Comparison of ENCODE assay signal across 15 cellular contexts in genomic region chr3:66468016-66468735, GRCh38. TPM values are rescaled to one million over a fixed set of nuclear protein-coding genes. Genes with fewer than 3 reads are reported as not detected.
DNase-seq lines count a peak whose midpoint lies in the region; ATAC-seq, FAIRE-seq and TF ChIP-seq lines count a peak whose summit lies in the region.
"Had no signal": no experiment of that assay in that cellular context is flagged by ENCODE, and none has a peak within 500 bp of the region (broad histone marks: within the 10 kb centered on the region; RNA-seq: fewer than 3 reads in every experiment).

No MANE protein-coding gene starts in this region.

- peaks cover 4% of the 10 kb centered on the region for H3K9me3 Mint-ChIP-seq in activated CD4-positive, alpha-beta T cell treated with anti-CD3 and anti-CD28 coated beads, Interleukin-2, amount 10 ng/mL, durations not matched to agents 24 days and 14 days

- no peak overlapping the region for H3K9ac ChIP-seq in GM12878 (ENCODE audit: control insufficient read depth, insufficient read depth, low read length)

- intact Hi-C loops in activated CD4-positive, alpha-beta T cell treated with anti-CD3 and anti-CD28 coated beads, Interleukin-2, amount 10 ng/mL, durations not matched to agents 24 days and 14 days (cut with micrococcal nuclease), result loop anchor here (2.0 to 5.0 kb wide), 3 partner anchors 15 to 165 kb away; no protein-coding TSS in a partner anchor
- intact Hi-C loops in GM12878 (cut with micrococcal nuclease; ENCODE audit: unreplicated experiment), result no loop called here
- intact Hi-C loops in sigmoid colon (cut with DNase I), result no loop called here

- H3K4me2 ChIP-seq in GM12878 (ENCODE audit: control insufficient read depth, insufficient read depth), result peak overlapping the region; percentile 73

- POLR2A ChIA-PET in GM12878 (lab: Charles Lee), result interaction anchor here (1.1 to 1.2 kb wide), 2 partner anchors 23 to 82 kb away, joined by 3 read pairs; no protein-coding TSS in a partner anchor

- TF ChIP-seq EP300 in GM12878 (IDR thresholded peaks at IDR 0.05; ENCODE audit: borderline replicate concordance in 1 of 2, control insufficient read depth in 1 of 2, low read depth in 2 of 2, low read length in 2 of 2) (no peak), sigmoid colon (IDR thresholded peaks at IDR 0.05) (no peak)

- H2AFZ ChIP-seq in GM12878 (ENCODE audit: control insufficient read depth, low read depth, low read length), result no peak overlapping the region

- no peak for TF ChIP-seq RAD21 in GM12878 (IDR thresholded peaks at IDR 0.05; ENCODE audit: insufficient read depth, low read depth, low read length)

- SMC1A ChIA-PET in GM12878 (lab: Charles Lee; ENCODE audit: uncharacterized antibody, unreplicated experiment), result interaction anchor here (0.8 to 6.4 kb wide), 12 partner anchors 8 to 190 kb away, joined by 3 to 62 read pairs (median 8); no protein-coding TSS in a partner anchor

- no peaks in the 10 kb centered on the region; the same call in 2 of the 3 replicates for H3K9me3 ChIP-seq in GM12878 (replicated peaks; ENCODE audit: control insufficient read depth, insufficient read depth, low read length)
- H3K9me3 ChIP-seq in sigmoid colon, result no peaks in the 10 kb centered on the region
- H3K9me3 ChIP-seq: HAP-1 had no signal

- no peaks in the 10 kb centered on the region for H3K27me3 Mint-ChIP-seq in activated CD4-positive, alpha-beta T cell treated with anti-CD3 and anti-CD28 coated beads, Interleukin-2, amount 10 ng/mL, durations not matched to agents 24 days and 14 days

- H3K79me2 ChIP-seq in GM12878 (ENCODE audit: control insufficient read depth, insufficient read depth, low read length), result peaks cover 15% of the 10 kb centered on the region

- peak overlapping the region; percentile 63 for H3K4me3 Mint-ChIP-seq in activated CD4-positive, alpha-beta T cell treated with anti-CD3 and anti-CD28 coated beads, Interleukin-2, amount 10 ng/mL, durations not matched to agents 24 days and 14 days

- CTCF ChIA-PET in GM12878 (lab: Yijun Ruan, JAX), result interaction anchor here (1.4 to 3.1 kb wide), 5 partner anchors 11 to 60 kb away, joined by 3 to 15 read pairs (median 6); no protein-coding TSS in a partner anchor

- peaks cover 40% of the 10 kb centered on the region for H3K4me1 ChIP-seq in GM12878 (ENCODE audit: control insufficient read depth, insufficient read depth, low read length)
- H3K4me1 ChIP-seq in sigmoid colon, result peaks cover 0 to 96% (median 89%) of the 10 kb centered on the region in 4 donors

- RAD21 ChIA-PET in GM12878 (lab: Charles Lee; ENCODE audit: unreplicated experiment), result interaction anchor here (0.6 to 2.2 kb wide), 5 partner anchors 14 to 1043 kb away, joined by 3 to 23 read pairs (median 4); no protein-coding TSS in a partner anchor

- peak overlapping the region; percentile 33 for H3K4me3 ChIP-seq in GM12878
- H3K4me3 ChIP-seq in sigmoid colon, result no peak overlapping the region
- H3K4me3 ChIP-seq in coronary artery, result no peak overlapping the region
- H3K4me3 ChIP-seq: HAP-1 had no signal

- no peak for DNase-seq in activated CD4-positive, alpha-beta T cell treated with anti-CD3 and anti-CD28 coated beads, Interleukin-2, amount 10 ng/mL, durations not matched to agents 24 days and 14 days
- DNase-seq in activated CD4-positive, alpha-beta T cell treated with anti-CD3 and anti-CD28 coated beads for 4 hours, result no peak
- DNase-seq in MV-4-11 (lab: John Stamatoyannopoulos, UW) (peak; percentile 52), GM12878 (ENCODE audit: low read depth, low spot score) (no peak), sigmoid colon (no peak), globus pallidus (ENCODE audit: low spot score) (no peak), coronary artery (ENCODE audit: low spot score) (no peak), dedifferentiated amniotic fluid mesenchymal stem cell (ENCODE audit: extremely low spot score) (no peak)
- DNase-seq: 8988T, caudate nucleus, NCI-H1105, NCI-H510A treated with DMSO at 0.1 percent for 48 hours had no signal

- no peaks in the 10 kb centered on the region for H3K36me3 ChIP-seq in GM12878 (ENCODE audit: control insufficient read depth in 2 of 2, insufficient read depth in 2 of 2, low read length in 1 of 2)
- H3K36me3 ChIP-seq in sigmoid colon, result no peaks in the 10 kb centered on the region
- H3K36me3 ChIP-seq: HAP-1 had no signal

- H3K27me3 ChIP-seq in GM12878 (replicated peaks in 1 of 2; ENCODE audit: control insufficient read depth in 2 of 2, insufficient read depth in 2 of 2, low read length in 1 of 2), result no peaks in the 10 kb centered on the region
- no peaks in the 10 kb centered on the region for H3K27me3 ChIP-seq in sigmoid colon

- no peak for TF ChIP-seq POLR2A in GM12878 (IDR thresholded peaks at IDR 0.05; ENCODE audit: low read depth, low read length)
- no peak for TF ChIP-seq POLR2A in sigmoid colon (IDR thresholded peaks at IDR 0.05)

- H4K20me1 ChIP-seq in GM12878 (ENCODE audit: control insufficient read depth, insufficient read depth), result no peaks in the 10 kb centered on the region

- no peak for TF ChIP-seq CTCF in GM12878 (IDR thresholded peaks at IDR 0.05 in 2 of 3, conservative IDR thresholded peaks at IDR 0.05 in 1 of 3; ENCODE audit: control insufficient read depth in 2 of 3, extremely low read depth in 1 of 3, insufficient read depth in 1 of 3, low read depth in 3 of 3, low read length in 3 of 3)
- TF ChIP-seq CTCF in sigmoid colon (IDR thresholded peaks at IDR 0.05), result no peak
- no peak for TF ChIP-seq CTCF in coronary artery (IDR thresholded peaks at IDR 0.05)

- H3K27ac Mint-ChIP-seq in activated CD4-positive, alpha-beta T cell treated with anti-CD3 and anti-CD28 coated beads, Interleukin-2, amount 10 ng/mL, durations not matched to agents 24 days and 14 days, result peak overlapping the region; percentile 81

- 65% methylated on average over 10 of the region's 10 CpGs for WGBS in GM12878 (ENCODE audit: insufficient coverage, insufficient replicate concordance, low lambda C conversion rate, missing lambda C conversion rate)
- WGBS in sigmoid colon, 2 donors, result 63 to 67% methylated on average over 10 of the region's 10 CpGs

- ATAC-seq in GM12878, result no peak
- ATAC-seq: Right ventricle myocardium inferior had no signal

- H3K36me3 Mint-ChIP-seq in activated CD4-positive, alpha-beta T cell treated with anti-CD3 and anti-CD28 coated beads, Interleukin-2, amount 10 ng/mL, durations not matched to agents 24 days and 14 days (ENCODE audit: low read depth), result peaks cover 23% of the 10 kb centered on the region

- H3K27ac ChIP-seq in GM12878 (ENCODE audit: control insufficient read depth, insufficient read depth) (peak overlapping the region; percentile 55; the same call in 1 of the 2 replicates), sigmoid colon (peak overlapping the region in 3 of 4 donors; percentile 10 to 95 (median 90)), coronary artery (no peak overlapping the region)

- H3K4me1 Mint-ChIP-seq in activated CD4-positive, alpha-beta T cell treated with anti-CD3 and anti-CD28 coated beads, Interleukin-2, amount 10 ng/mL, durations not matched to agents 24 days and 14 days, result peaks cover 65% of the 10 kb centered on the region

- FAIRE-seq in GM12878 (lab: Jason Lieb, UNC), result no peak
- FAIRE-seq: D721Med had no signal

- in situ Hi-C loops in GM12878 (cut with MboI), result no loop called here

- no TSS peak for BruUV-seq in GM12878 (replicated peaks; lab: Mats Ljungman, UMichigan)

TF ChIP-seq in GM12878, 131 proteins besides CTCF, POLR2A, EP300 and RAD21:
- TF ChIP-seq JUND (IDR thresholded peaks at IDR 0.05; ENCODE audit: low read depth, low read length) (no peak), RUNX3 (IDR thresholded peaks at IDR 0.05; ENCODE audit: low read length) (peak; percentile 65; the same call in 1 of the 2 replicates), SREBF1 (IDR thresholded peaks at IDR 0.05; ENCODE audit: low read length) (no peak), CHD2 (IDR thresholded peaks at IDR 0.05; ENCODE audit: borderline replicate concordance, low read depth, low read length) (no peak), PKNOX1 (IDR thresholded peaks at IDR 0.05) (no peak), FOS (IDR thresholded peaks at IDR 0.05; ENCODE audit: borderline replicate concordance, extremely low read depth, insufficient read length) (no peak), MYB (IDR thresholded peaks at IDR 0.05; ENCODE audit: borderline replicate concordance, low read depth, low read length) (no peak)

RNA-seq across cellular contexts. Expression of gene LRIG1, which starts 32.6 kb away (rescaled TPM):
- 50.3 and 52.8 TPM in 2 replicates for total RNA-seq in activated CD4-positive, alpha-beta T cell treated with anti-CD3 and anti-CD28 coated beads, Interleukin-2, amount 10 ng/mL, durations not matched to agents 24 days and 14 days
- total RNA-seq in GM12878 (2013; cell fraction: nucleolus; rRNA removed), result 4.9 and 5.9 TPM in 2 replicates
- total RNA-seq in GM12878 (2014; rRNA removed), result 10.5 and 11.8 TPM in 2 replicates
- 5.8 and 6.5 TPM in 2 replicates for total RNA-seq in GM12878 (2014; rRNA removed; fragmentation: Illumina TruSeq; extraction: Trizol)
- 11.2 and 12.5 TPM in 2 replicates for total RNA-seq in GM12878 (2021)
- polyA plus RNA-seq in GM12878 (2011; ENCODE audit: low read depth), result 12.4 TPM
- 12.3 and 16.4 TPM in 2 replicates for polyA plus RNA-seq in GM12878 (2011; rRNA removed)
- 17.1 and 18.0 TPM in 2 replicates for polyA plus RNA-seq in GM12878 (2011; cell fraction: cytosol; rRNA removed)
- 52.5 and 61.5 TPM in 2 replicates for polyA plus RNA-seq in GM12878 (2011; cell fraction: nucleus; rRNA removed)
- 8.3 and 10.2 TPM in 2 replicates for polyA plus RNA-seq in GM12878 (2012)
- polyA plus RNA-seq in GM12878 (2014; fragmentation: Illumina TruSeq; extraction: Trizol), result 11.4 and 15.6 TPM in 2 replicates
- 1 to 10 TPM in 1 of 2 experiments, under 1 TPM in 1; 0.84 to 2.5 TPM for polyA plus RNA-seq in GM12878 (2014; fragmentation: Nextera tagmentation; extraction: Ambion mirVana)
- polyA plus RNA-seq in GM12878 (2014; rRNA removed), result 7.2 and 9.7 TPM in 2 replicates
- polyA plus RNA-seq in GM12878 (2016; fragmentation: Nextera tagmentation; extraction: Ambion mirVana), result 1 to 10 TPM; 4.5 to 5.2 TPM
- polyA minus RNA-seq in GM12878 (2011; rRNA and poly(A)+ RNA removed), result 44.8 and 51.0 TPM in 2 replicates
- 13.2 and 15.9 TPM in 2 replicates for polyA minus RNA-seq in GM12878 (2011; cell fraction: cytosol; rRNA and poly(A)+ RNA removed)
- 33.5 and 46.4 TPM in 2 replicates for polyA minus RNA-seq in GM12878 (2011; cell fraction: nucleus; rRNA and poly(A)+ RNA removed)
- total RNA-seq in sigmoid colon, result 100 to 1,000 TPM; 150 to 226 (median 210) TPM
- 10 to 100 TPM in 1 of 3 donors, 1 to 10 TPM in 2; 4.2 to 36.1 (median 6.0) TPM for polyA plus RNA-seq in sigmoid colon

Comparison
In these comparisons a context has a peak if more than half of its experiments do, and no peak if none do; other contexts are left out.
1. H3K27ac ChIP-seq: peak in GM12878 (single experiment) and sigmoid colon (3 of 4); none in coronary artery (0 of 2).